ENCODE assay signal across 11 cellular contexts in genomic region chr2:192749606-192750200, GRCh38.
DNase-seq lines count a peak whose midpoint lies in the region; ATAC-seq and TF ChIP-seq lines count a peak whose summit lies in the region.
"Had no signal": no experiment of that assay in that cellular context is flagged by ENCODE, and none has a peak within 500 bp of the region (broad histone marks: within the 10 kb centered on the region; RNA-seq: fewer than 3 reads in every experiment).

No MANE protein-coding gene starts in this region.

- H2AFZ ChIP-seq in GM23338 (no peak overlapping the region), OCI-LY7 (ENCODE audit: low read length) (no peak overlapping the region)

- H3K36me3 Mint-ChIP-seq in GM23338 (ENCODE audit: low read depth) = peaks cover 3% of the 10 kb centered on the region; the same call in 2 of the 3 replicates
- H3K36me3 Mint-ChIP-seq: activated naive CD8-positive, alpha-beta T cell treated with anti-CD3 and anti-CD28 coated beads for 36 hours; stimulated activated effector memory CD8-positive, alpha-beta T cell treated with anti-CD3 and anti-CD28 coated beads, Interleukin-12 subunit alpha, Interleukin-12 subunit beta, amount 100 ng/mL, for 72 hours had no signal

- CTCF ChIA-PET in OCI-LY7 (lab: Charles Lee; ENCODE audit: unreplicated experiment) = no interaction called here

- no peaks in the 10 kb centered on the region for H3F3A ChIP-seq in GM23338 (replicated peaks; ENCODE audit: low read depth)

- H3K4me1 Mint-ChIP-seq in GM23338 = peaks cover 3% of the 10 kb centered on the region; the same call in 2 of the 3 replicates
- H3K4me1 Mint-ChIP-seq: activated naive CD8-positive, alpha-beta T cell treated with anti-CD3 and anti-CD28 coated beads for 36 hours; stimulated activated effector memory CD8-positive, alpha-beta T cell treated with anti-CD3 and anti-CD28 coated beads, Interleukin-12 subunit alpha, Interleukin-12 subunit beta, amount 100 ng/mL, for 72 hours had no signal

- ATAC-seq in GM23338 = peak; percentile 88
- ATAC-seq in GM21619 (IDR thresholded peaks at IDR 0.05; ENCODE audit: unreplicated experiment) = no peak
- ATAC-seq: heart left ventricle; stimulated activated effector memory CD8-positive, alpha-beta T cell treated with anti-CD3 and anti-CD28 coated beads, Interleukin-12 subunit alpha, Interleukin-12 subunit beta, amount 100 ng/mL, for 72 hours had no signal

- intact Hi-C loops in OCI-LY7 (cut with micrococcal nuclease; ENCODE audit: unreplicated experiment) = no loop called here

- peak; percentile 51 for DNase-seq in A172 (ENCODE audit: low spot score)
- peak; percentile 56 for DNase-seq in GM23338 (ENCODE audit: low spot score)
- no peak for DNase-seq in OCI-LY7 (ENCODE audit: low spot score)
- DNase-seq in epithelial cell of proximal tubule (ENCODE audit: low read depth) = no peak
- DNase-seq in stimulated activated CD4-positive, alpha-beta T cell treated with anti-CD3 and anti-CD28 coated beads, Interleukin-1b, Interleukin-23, amount 100 ng/mL, for 48 hours = no peak
- no peak for DNase-seq in SKM-1 treated with dmso at 0.1 percent for 144 hours (lab: John Stamatoyannopoulos, UW; ENCODE audit: unreplicated experiment)
- no peak for DNase-seq in RPMI8226
- DNase-seq: activated naive CD8-positive, alpha-beta T cell treated with anti-CD3 and anti-CD28 coated beads for 36 hours; heart left ventricle had no signal

- H3K27me3 Mint-ChIP-seq in GM23338 (ENCODE audit: insufficient read depth, low read depth, poor library complexity) = no peaks in the 10 kb centered on the region
- H3K27me3 Mint-ChIP-seq: activated naive CD8-positive, alpha-beta T cell treated with anti-CD3 and anti-CD28 coated beads for 36 hours had no signal

- no peaks in the 10 kb centered on the region for H3K4me1 ChIP-seq in GM23338 (ENCODE audit: insufficient read depth)
- no peaks in the 10 kb centered on the region for H3K4me1 ChIP-seq in OCI-LY7 (ENCODE audit: insufficient read depth, low read length, poor library complexity, severe bottlenecking)
- H3K4me1 ChIP-seq: heart left ventricle had no signal

- no peaks in the 10 kb centered on the region for H3K79me2 ChIP-seq in GM23338 (replicated peaks; ENCODE audit: insufficient read depth)
- H3K79me2 ChIP-seq in OCI-LY7 (ENCODE audit: insufficient read depth, low read depth, low read length) = no peaks in the 10 kb centered on the region

- no peak overlapping the region for H3K4me2 ChIP-seq in GM23338
- H3K4me2 ChIP-seq in OCI-LY7 (ENCODE audit: low read length) = no peak overlapping the region

- no TSS peak for BruUV-seq in OCI-LY7 (replicated peaks; lab: Mats Ljungman, UMichigan)

- no peaks in the 10 kb centered on the region for H3K9me2 ChIP-seq in GM23338 (ENCODE audit: insufficient read depth)
- no peaks in the 10 kb centered on the region for H3K9me2 ChIP-seq in OCI-LY7 (ENCODE audit: insufficient read depth, low read length)

- H4K20me1 ChIP-seq in GM23338 (replicated peaks; ENCODE audit: insufficient read depth) (no peaks in the 10 kb centered on the region), OCI-LY7 (ENCODE audit: insufficient read depth, low read length) (no peaks in the 10 kb centered on the region)

- H3K9me3 ChIP-seq in OCI-LY7 (ENCODE audit: low read length) = no peaks in the 10 kb centered on the region

- H3K27me3 ChIP-seq in GM23338 (ENCODE audit: insufficient read depth) = no peaks in the 10 kb centered on the region
- H3K27me3 ChIP-seq: heart left ventricle had no signal

- TF ChIP-seq CTCF in GM23338 (conservative IDR thresholded peaks at IDR 0.05; ENCODE audit: low read depth in 2 of 2) = peak; percentile 55 to 58
- 0 out of 2 replicates have a peak, but pooled peaks have one; percentile 42 for TF ChIP-seq CTCF in OCI-LY7 (conservative IDR thresholded peaks at IDR 0.05; ENCODE audit: low read length)
- TF ChIP-seq CTCF in epithelial cell of proximal tubule (conservative IDR thresholded peaks at IDR 0.05; ENCODE audit: low read depth, low read length) = peak; percentile 65

- H3K27ac ChIP-seq in GM23338 (ENCODE audit: low read depth) (no peak overlapping the region), OCI-LY7 (ENCODE audit: low read depth, low read length, poor library complexity, severe bottlenecking) (no peak overlapping the region)
- H3K27ac ChIP-seq: heart left ventricle had no signal

- H3K27ac Mint-ChIP-seq in GM23338 = no peak overlapping the region
- H3K27ac Mint-ChIP-seq: activated naive CD8-positive, alpha-beta T cell treated with anti-CD3 and anti-CD28 coated beads for 36 hours; stimulated activated effector memory CD8-positive, alpha-beta T cell treated with anti-CD3 and anti-CD28 coated beads, Interleukin-12 subunit alpha, Interleukin-12 subunit beta, amount 100 ng/mL, for 72 hours had no signal

- H3K4me3 ChIP-seq in GM23338 (no peak overlapping the region), OCI-LY7 (ENCODE audit: low read depth, low read length, poor library complexity, severe bottlenecking) (no peak overlapping the region), epithelial cell of proximal tubule (ENCODE audit: low read depth, low read length) (no peak overlapping the region)
- H3K4me3 ChIP-seq: heart left ventricle had no signal

- POLR2A ChIA-PET in OCI-LY7 (lab: Charles Lee) = interaction anchor here (0.9 kb wide), 1 partner anchor 10 kb away, joined by 3 read pairs; no protein-coding TSS in a partner anchor

- no peak overlapping the region for H3K4me3 Mint-ChIP-seq in GM23338
- H3K4me3 Mint-ChIP-seq: activated naive CD8-positive, alpha-beta T cell treated with anti-CD3 and anti-CD28 coated beads for 36 hours; stimulated activated effector memory CD8-positive, alpha-beta T cell treated with anti-CD3 and anti-CD28 coated beads, Interleukin-12 subunit alpha, Interleukin-12 subunit beta, amount 100 ng/mL, for 72 hours had no signal

- H3K36me3 ChIP-seq in GM23338 (ENCODE audit: insufficient read depth) (no peaks in the 10 kb centered on the region), OCI-LY7 (ENCODE audit: insufficient read depth, low read length) (no peaks in the 10 kb centered on the region)
- H3K36me3 ChIP-seq: heart left ventricle had no signal

- peaks cover 4% of the 10 kb centered on the region for H3K9me3 Mint-ChIP-seq in GM23338
- H3K9me3 Mint-ChIP-seq: activated naive CD8-positive, alpha-beta T cell treated with anti-CD3 and anti-CD28 coated beads for 36 hours had no signal

TF ChIP-seq in GM23338, 12 proteins besides CTCF, POLR2A, EP300 and RAD21:
- TF ChIP-seq CREB1 (CRISPR knock-in tag; IDR thresholded peaks at IDR 0.05; ENCODE audit: low read depth) = no peak
- no peak for TF ChIP-seq POLR2AphosphoS5 (IDR thresholded peaks at IDR 0.05; ENCODE audit: low read depth)
- no peak for TF ChIP-seq STAT1 (IDR thresholded peaks at IDR 0.05; ENCODE audit: unreplicated experiment)
- no peak for TF ChIP-seq EZH2 (IDR thresholded peaks at IDR 0.05; ENCODE audit: low read depth, unreplicated experiment)
- TF ChIP-seq NANOG (IDR thresholded peaks at IDR 0.05; ENCODE audit: borderline replicate concordance) = no peak
- no peak for TF ChIP-seq ZNF331 (CRISPR knock-in tag; IDR thresholded peaks at IDR 0.05; ENCODE audit: low read depth)

Comparison
In these comparisons a context has a peak if more than half of its experiments do, and no peak if none do; other contexts are left out.
1. DNase-seq: peak in A172 (single experiment) and GM23338 (single experiment); none in OCI-LY7 (single experiment), epithelial cell of proximal tubule (single experiment), stimulated activated CD4-positive, alpha-beta T cell treated with anti-CD3 and anti-CD28 coated beads, Interleukin-1b, Interleukin-23, amount 100 ng/mL, for 48 hours (single experiment), SKM-1 treated with dmso at 0.1 percent for 144 hours (single experiment) and RPMI8226 (single experiment).
2. Peak in every context shown above with its lines, with median percentiles within 50 percentile points of each other: CTCF ChIP-seq.